Comparison of ENCODE assay signal across 25 cellular contexts in the genomic region with DNA sequence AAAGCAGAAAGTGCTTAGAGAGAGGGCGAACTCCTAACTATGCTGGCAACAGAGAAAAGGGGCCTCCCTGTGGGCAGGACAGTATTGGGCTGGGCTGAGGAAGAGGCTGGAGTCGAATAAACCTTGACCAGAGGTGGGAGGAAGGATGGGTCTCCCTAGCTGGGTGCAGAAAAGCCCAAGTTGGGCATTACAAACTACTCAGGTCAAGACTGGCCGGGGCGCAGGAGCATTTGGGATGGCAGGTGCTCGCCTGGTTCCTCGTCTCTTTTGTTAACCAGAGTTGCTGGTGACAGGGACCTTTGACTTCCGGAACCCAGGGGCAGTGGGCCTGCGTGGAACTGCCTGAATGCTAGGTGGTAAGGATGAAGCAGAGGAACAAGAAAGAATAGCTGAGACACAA.
DNase-seq lines count a peak whose midpoint lies in the region; ATAC-seq, FAIRE-seq and TF ChIP-seq lines count a peak whose summit lies in the region.
"Had no signal": no experiment of that assay in that cellular context is flagged by ENCODE, and none has a peak within 500 bp of the region (broad histone marks: within the 10 kb centered on the region; RNA-seq: fewer than 3 reads in every experiment).

No MANE protein-coding gene starts in this region.

- H3K27me3 Mint-ChIP-seq in activated T-cell treated with anti-CD3 and anti-CD28 coated beads, Interleukin-2, amount 50 U/mL, for 24 hours, result peaks cover 8% of the 10 kb centered on the region

- H3K36me3 Mint-ChIP-seq in activated T-cell treated with anti-CD3 and anti-CD28 coated beads, Interleukin-2, amount 50 U/mL, for 24 hours (ENCODE audit: low read depth), result no peaks in the 10 kb centered on the region

- no peaks in the 10 kb centered on the region for H3K9me3 Mint-ChIP-seq in activated T-cell treated with anti-CD3 and anti-CD28 coated beads, Interleukin-2, amount 50 U/mL, for 24 hours
- H3K9me3 Mint-ChIP-seq: nephron had no signal

- TF ChIP-seq CTCF in Peyer's patch (IDR thresholded peaks at IDR 0.05), result no peak
- no peak for TF ChIP-seq CTCF in keratinocyte (optimal IDR thresholded peaks at IDR 0.05 in 1 of 3, IDR thresholded peaks at IDR 0.05 in 1 of 3, conservative IDR thresholded peaks at IDR 0.05 in 1 of 3; ENCODE audit: extremely low read depth in 1 of 3, insufficient read depth in 2 of 3, low read length in 3 of 3)
- no peak for TF ChIP-seq CTCF in spleen (IDR thresholded peaks at IDR 0.05 in 8 of 11, conservative IDR thresholded peaks at IDR 0.05 in 3 of 11)

- no peaks in the 10 kb centered on the region for H3K9me1 ChIP-seq in keratinocyte (ENCODE audit: control insufficient read depth, extremely low read depth, insufficient read depth, low read length)

- DNase-seq in activated effector memory CD4-positive, alpha-beta T cell treated with anti-CD3 and anti-CD28 coated beads, Interleukin-2, amount 50 U/mL, for 16 hours, result peak; percentile 36
- DNase-seq in activated effector memory CD4-positive, alpha-beta T cell treated with Interleukin-2 at 50 U/mL for 16 hours, result no peak
- DNase-seq in Peyer's patch (peak in 2 of 3 donors; percentile 9 to 22), keratinocyte (ENCODE audit: low read depth, low spot score) (no peak), spleen (peak; percentile 43), Karpas-422 (no peak)
- no peak for DNase-seq in activated T-cell treated with anti-CD3 and anti-CD28 coated beads, Interleukin-2, amount 50 U/mL, for 24 hours
- DNase-seq: activated CD4-positive, alpha-beta T cell treated with anti-CD3 and anti-CD28 coated beads for 4 hours; activated T-cell treated with anti-CD3 and anti-CD28 coated beads, Interleukin-2, amount 50 U/mL, for 48 hours; anterior cingulate cortex; central memory CD4-positive, alpha-beta T cell; COR-L47; DMS79 treated with DMSO at 0.1 percent for 48 hours; Kasumi-1; midbrain; MV-4-11; NCI-H1694; NCI-H510A treated with DMSO at 0.1 percent for 48 hours; SJCRH30; stomach; trophoblast cell had no signal

- dilution Hi-C loops in keratinocyte (cut with MboI; ENCODE audit: extremely low pct_ligation_motif_present, low sequenced_read_pairs), result no loop called here

- no peaks in the 10 kb centered on the region for H3K4me1 ChIP-seq in Peyer's patch
- peaks cover 19% of the 10 kb centered on the region for H3K4me1 ChIP-seq in keratinocyte (ENCODE audit: control insufficient read depth, extremely low read depth, insufficient read depth, low read length)
- H3K4me1 ChIP-seq in spleen, result no peaks in the 10 kb centered on the region
- H3K4me1 ChIP-seq in Karpas-422 (ENCODE audit: low read length), result no peaks in the 10 kb centered on the region
- H3K4me1 ChIP-seq: parathyroid adenoma, SJCRH30 had no signal

- H3K27ac Mint-ChIP-seq in activated T-cell treated with anti-CD3 and anti-CD28 coated beads, Interleukin-2, amount 50 U/mL, for 24 hours, result no peak overlapping the region
- H3K27ac Mint-ChIP-seq: nephron had no signal

- H3K9me2 ChIP-seq in Karpas-422 (replicated peaks; ENCODE audit: insufficient read depth, low read length), result no peaks in the 10 kb centered on the region

- H3K4me3 ChIP-seq in Peyer's patch, result no peak overlapping the region
- no peak overlapping the region for H3K4me3 ChIP-seq in keratinocyte (ENCODE audit: control insufficient read depth in 2 of 3, extremely low read depth in 1 of 3, insufficient read depth in 2 of 3, low read depth in 1 of 3, low read length in 3 of 3)
- no peak overlapping the region for H3K4me3 ChIP-seq in spleen
- no peak overlapping the region for H3K4me3 ChIP-seq in Karpas-422 (ENCODE audit: low read length)
- H3K4me3 ChIP-seq: SJCRH30, stomach had no signal

- H2AFZ ChIP-seq in keratinocyte (ENCODE audit: control insufficient read depth, low read length), result no peak overlapping the region
- H2AFZ ChIP-seq in Karpas-422 (ENCODE audit: low read length), result no peak overlapping the region
- H2AFZ ChIP-seq: parathyroid adenoma had no signal

- H3K79me2 ChIP-seq in keratinocyte (ENCODE audit: control insufficient read depth, insufficient read depth, low read length) (no peaks in the 10 kb centered on the region), Karpas-422 (ENCODE audit: low read length) (no peaks in the 10 kb centered on the region)
- H3K79me2 ChIP-seq: parathyroid adenoma had no signal

- H3K4me1 Mint-ChIP-seq in activated T-cell treated with anti-CD3 and anti-CD28 coated beads, Interleukin-2, amount 50 U/mL, for 24 hours (ENCODE audit: low read depth), result no peaks in the 10 kb centered on the region

- H3K4me2 ChIP-seq in keratinocyte (ENCODE audit: control insufficient read depth, extremely low read depth, insufficient read depth, low read depth, low read length), result peak overlapping the region; percentile 19
- H3K4me2 ChIP-seq in Karpas-422 (ENCODE audit: low read depth, low read length, poor library complexity, severe bottlenecking), result no peak overlapping the region

- no peak overlapping the region for H3K4me3 Mint-ChIP-seq in activated T-cell treated with anti-CD3 and anti-CD28 coated beads, Interleukin-2, amount 50 U/mL, for 24 hours

- no peaks in the 10 kb centered on the region for H3K36me3 ChIP-seq in Peyer's patch
- no peaks in the 10 kb centered on the region for H3K36me3 ChIP-seq in keratinocyte (ENCODE audit: control insufficient read depth in 2 of 2, extremely low read depth in 1 of 2, insufficient read depth in 2 of 2, low read length in 2 of 2)
- H3K36me3 ChIP-seq in spleen, result no peaks in the 10 kb centered on the region
- H3K36me3 ChIP-seq in Karpas-422 (ENCODE audit: insufficient read depth, low read length), result no peaks in the 10 kb centered on the region
- H3K36me3 ChIP-seq: SJCRH30, stomach had no signal

- H3K27ac ChIP-seq in Peyer's patch, result no peak overlapping the region
- no peak overlapping the region for H3K27ac ChIP-seq in keratinocyte (ENCODE audit: control insufficient read depth, insufficient read depth, low read length)
- no peak overlapping the region for H3K27ac ChIP-seq in spleen
- H3K27ac ChIP-seq in Karpas-422 (ENCODE audit: low read length), result no peak overlapping the region
- H3K27ac ChIP-seq: parathyroid adenoma, SJCRH30, stomach had no signal

- H3K9ac ChIP-seq in keratinocyte (ENCODE audit: control insufficient read depth, extremely low read depth, insufficient read depth, low read length) (no peak overlapping the region), Karpas-422 (ENCODE audit: low read length) (no peak overlapping the region)
- H3K9ac ChIP-seq: parathyroid adenoma had no signal

- H3K9me3 ChIP-seq in Peyer's patch, result no peaks in the 10 kb centered on the region
- no peaks in the 10 kb centered on the region for H3K9me3 ChIP-seq in keratinocyte (ENCODE audit: control insufficient read depth, low read depth, low read length)
- H3K9me3 ChIP-seq in spleen, result no peaks in the 10 kb centered on the region
- H3K9me3 ChIP-seq in Karpas-422 (ENCODE audit: low read length), result no peaks in the 10 kb centered on the region
- H3K9me3 ChIP-seq: SJCRH30, stomach had no signal

- intact Hi-C loops in spleen (cut with DNase I; ENCODE audit: low total_unique reads), result no loop called here

- H4K20me1 ChIP-seq in keratinocyte (ENCODE audit: control insufficient read depth, extremely low read depth, insufficient read depth, low read length) (no peaks in the 10 kb centered on the region), Karpas-422 (ENCODE audit: insufficient read depth, low read depth, low read length) (no peaks in the 10 kb centered on the region)

- FAIRE-seq in keratinocyte (lab: Jason Lieb, UNC), result no peak
- FAIRE-seq: H1 had no signal

- no peak for ATAC-seq in HG02623 (IDR thresholded peaks at IDR 0.05; ENCODE audit: unreplicated experiment)

- TF ChIP-seq POLR2A in Peyer's patch (IDR thresholded peaks at IDR 0.05), result no peak
- no peak for TF ChIP-seq POLR2A in spleen (IDR thresholded peaks at IDR 0.05)

- 71 to 92% (median 81%) methylated on average over 8 of the region's 8 CpGs for WGBS in spleen, 5 donors

- no peaks in the 10 kb centered on the region for H3K27me3 ChIP-seq in Peyer's patch
- peaks cover 7% of the 10 kb centered on the region for H3K27me3 ChIP-seq in keratinocyte (ENCODE audit: control insufficient read depth, extremely low read depth, insufficient read depth, low read length)
- H3K27me3 ChIP-seq in spleen (replicated peaks in 1 of 7), result peaks cover 0 to 57% (median 0%) of the 10 kb centered on the region in 7 donors
- no peaks in the 10 kb centered on the region for H3K27me3 ChIP-seq in Karpas-422 (ENCODE audit: low read length)

Comparison
In these comparisons a context has a peak if more than half of its experiments do, and no peak if none do; other contexts are left out.
1. DNase-seq: peak in activated effector memory CD4-positive, alpha-beta T cell treated with anti-CD3 and anti-CD28 coated beads, Interleukin-2, amount 50 U/mL, for 16 hours (single experiment), Peyer's patch (2 of 3) and spleen (single experiment); none in activated effector memory CD4-positive, alpha-beta T cell treated with Interleukin-2 at 50 U/mL for 16 hours (single experiment), keratinocyte (single experiment), Karpas-422 (single experiment) and activated T-cell treated with anti-CD3 and anti-CD28 coated beads, Interleukin-2, amount 50 U/mL, for 24 hours (single experiment).